Comparison of ENCODE assay signal across 8 cellular contexts in genomic region chr14:54902521-54903420, GRCh38. TPM values are rescaled to one million over a fixed set of nuclear protein-coding genes. Genes with fewer than 3 reads are reported as not detected.
DNase-seq lines count a peak whose midpoint lies in the region; ATAC-seq and TF ChIP-seq lines count a peak whose summit lies in the region.

Gene GCH1 (minus strand): TSS chr14:54902826. CDS start chr14:54902663, 163 bp downstream.

- no peaks in the 10 kb centered on the region for H3K9me3 Mint-ChIP-seq in activated CD4-positive, alpha-beta T cell treated with anti-CD3 and anti-CD28 coated beads, Interleukin-2, amount 10 ng/mL, durations not matched to agents 7 days and 5 days
- no peaks in the 10 kb centered on the region for H3K9me3 Mint-ChIP-seq in memory B cell

- TF ChIP-seq POLR2A in GM18951 (IDR thresholded peaks at IDR 0.05; ENCODE audit: extremely low read depth, insufficient read depth, insufficient read length): peak; percentile 99

- H3K27ac Mint-ChIP-seq in activated CD4-positive, alpha-beta T cell treated with anti-CD3 and anti-CD28 coated beads, Interleukin-2, amount 10 ng/mL, durations not matched to agents 7 days and 5 days: peak within 1 kb of the TSS; percentile 93
- H3K27ac Mint-ChIP-seq in memory B cell: peak within 1 kb of the TSS; percentile 84

- peak within 1 kb of the TSS; percentile 94 for H3K27ac ChIP-seq in duodenal mucosa (ENCODE audit: low read depth, low read length)

- DNase-seq in AG20443 (ENCODE audit: low spot score) (peak; percentile 91), NCI-H345 (lab: John Stamatoyannopoulos, UW) (peak; percentile 91), memory B cell (ENCODE audit: low spot score in 2 of 2) (peak; percentile 75 to 91)
- peak; percentile 74 for DNase-seq in activated CD4-positive, alpha-beta T cell treated with anti-CD3 and anti-CD28 coated beads, Interleukin-2, amount 10 ng/mL, durations not matched to agents 7 days and 5 days
- DNase-seq in stimulated activated CD8-positive, alpha-beta memory T cell treated with anti-CD3 and anti-CD28 coated beads, Interleukin-15, amount 100 ng/mL, for 1 hour (ENCODE audit: low read depth): peak; percentile 55

- H3K36me3 ChIP-seq in duodenal mucosa (ENCODE audit: control insufficient read depth in 1 of 2, insufficient read depth in 2 of 2, low read length in 2 of 2): no peaks in the 10 kb centered on the region

- no peaks in the 10 kb centered on the region for H3K27me3 Mint-ChIP-seq in activated CD4-positive, alpha-beta T cell treated with anti-CD3 and anti-CD28 coated beads, Interleukin-2, amount 10 ng/mL, durations not matched to agents 7 days and 5 days
- H3K27me3 Mint-ChIP-seq in memory B cell: no peaks in the 10 kb centered on the region

- in situ Hi-C loops in GM18951 (cut with MboI; ENCODE audit: low sequenced_read_pairs, unreplicated experiment): no loop called here

- POLR2A ChIA-PET in activated CD4-positive, alpha-beta T cell treated with anti-CD3 and anti-CD28 coated beads, Interleukin-2, amount 10 ng/mL, durations not matched to agents 7 days and 5 days (lab: Charles Lee): interaction anchor here (1.2 kb wide), 1 partner anchor 506 kb away, joined by 3 read pairs; the partner anchor contains the start of gene CDKN3

- peaks cover 22% of the 10 kb centered on the region for H3K36me3 Mint-ChIP-seq in activated CD4-positive, alpha-beta T cell treated with anti-CD3 and anti-CD28 coated beads, Interleukin-2, amount 10 ng/mL, durations not matched to agents 7 days and 5 days (ENCODE audit: low read depth)
- no peaks in the 10 kb centered on the region for H3K36me3 Mint-ChIP-seq in memory B cell

- no peaks in the 10 kb centered on the region for H3K27me3 ChIP-seq in duodenal mucosa (ENCODE audit: control insufficient read depth in 1 of 2, insufficient read depth in 2 of 2, low read length in 2 of 2)

- peak within 1 kb of the TSS; percentile 84 for H3K4me3 Mint-ChIP-seq in activated CD4-positive, alpha-beta T cell treated with anti-CD3 and anti-CD28 coated beads, Interleukin-2, amount 10 ng/mL, durations not matched to agents 7 days and 5 days
- peak within 1 kb of the TSS; percentile 87 for H3K4me3 Mint-ChIP-seq in memory B cell

- CTCF ChIA-PET in activated CD4-positive, alpha-beta T cell treated with anti-CD3 and anti-CD28 coated beads, Interleukin-2, amount 10 ng/mL, durations not matched to agents 7 days and 5 days (lab: Charles Lee): interaction anchor here (0.6 to 2.4 kb wide), 11 partner anchors 10 to 399 kb away, joined by 3 to 7 read pairs (median 4); partner anchors contain the start of genes MAPK1IP1L, SOCS4 and WDHD1

- ATAC-seq in HG03175 (IDR thresholded peaks at IDR 0.05; ENCODE audit: unreplicated experiment): peak; percentile 81
- ATAC-seq in memory B cell (ENCODE audit: low read depth): peak; percentile 82

- peaks cover 48% of the 10 kb centered on the region for H3K4me1 Mint-ChIP-seq in activated CD4-positive, alpha-beta T cell treated with anti-CD3 and anti-CD28 coated beads, Interleukin-2, amount 10 ng/mL, durations not matched to agents 7 days and 5 days
- peaks cover 5% of the 10 kb centered on the region for H3K4me1 Mint-ChIP-seq in memory B cell

- H3K9ac ChIP-seq in duodenal mucosa (ENCODE audit: low read depth in 1 of 2, low read length in 2 of 2): peak within 1 kb of the TSS; percentile 91

- peak within 1 kb of the TSS; percentile 87 to 96 for H3K4me3 ChIP-seq in duodenal mucosa (ENCODE audit: low read depth in 1 of 2, low read length in 2 of 2)

- no peaks in the 10 kb centered on the region for H3K9me3 ChIP-seq in duodenal mucosa (ENCODE audit: control insufficient read depth in 1 of 2, low read length in 2 of 2)

- H3K4me1 ChIP-seq in duodenal mucosa (ENCODE audit: control insufficient read depth in 1 of 2, insufficient read depth in 2 of 2, low read length in 2 of 2): peaks cover 6 to 16% of the 10 kb centered on the region in 2 donors

RNA-seq across cellular contexts. Expression of gene GCH1, which starts in this region (rescaled TPM):
- total RNA-seq in activated CD4-positive, alpha-beta T cell treated with anti-CD3 and anti-CD28 coated beads, Interleukin-2, amount 10 ng/mL, durations not matched to agents 7 days and 5 days: 10 to 100 TPM; 54.8 to 55.1 TPM

Comparison
In these comparisons a context has a peak if more than half of its experiments do, and no peak if none do; other contexts are left out.
1. Peak in every context shown above with its lines: DNase-seq, ATAC-seq, H3K4me3 ChIP-seq and H3K27ac ChIP-seq.